Comparison of ENCODE assay signal across 22 cellular contexts in the genomic region with DNA sequence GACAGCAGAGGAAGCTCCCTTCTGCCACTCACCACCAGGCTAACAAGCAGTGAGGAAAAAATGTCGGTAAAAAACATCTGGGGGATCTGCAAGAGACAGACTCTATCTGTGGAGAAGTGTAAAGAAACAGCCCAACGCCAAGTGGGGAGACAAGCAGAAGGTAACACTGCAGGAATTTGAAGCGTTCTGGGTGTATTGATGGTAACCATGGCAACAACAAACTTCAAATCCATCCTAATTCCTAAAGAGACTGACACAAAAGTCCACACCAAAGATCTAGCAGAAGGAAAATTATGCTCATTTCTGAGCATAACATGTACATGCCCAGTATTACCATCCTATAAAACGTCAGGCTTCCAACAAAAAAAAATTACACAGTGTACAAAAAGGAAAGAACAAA.
DNase-seq lines count a peak whose midpoint lies in the region; ATAC-seq, FAIRE-seq and TF ChIP-seq lines count a peak whose summit lies in the region.
"Had no signal": no experiment of that assay in that cellular context is flagged by ENCODE, and none has a peak within 500 bp of the region (broad histone marks: within the 10 kb centered on the region; RNA-seq: fewer than 3 reads in every experiment).

No MANE protein-coding gene starts in this region.

- WGBS in K562 (ENCODE audit: insufficient coverage, low coverage, missing lambda C conversion rate): 0% methylated on average over 4 of the region's 4 CpGs
- WGBS in tibial nerve, 2 donors: 71 to 79% methylated on average over 4 of the region's 4 CpGs

- H3K36me3 ChIP-seq in GM23338 (ENCODE audit: insufficient read depth) (no peaks in the 10 kb centered on the region), K562 (ENCODE audit: control insufficient read depth, insufficient read depth, low read length) (no peaks in the 10 kb centered on the region), tibial nerve (no peaks in the 10 kb centered on the region)
- H3K36me3 ChIP-seq: BE2C; BLaER1 treated with 17β-estradiol and CSF1 and Interleukin-3, amounts not matched to agents 10 nM and 100 nM; HAP-1 had no signal

- no peaks in the 10 kb centered on the region for H3K79me2 ChIP-seq in GM23338 (replicated peaks; ENCODE audit: insufficient read depth)
- H3K79me2 ChIP-seq in K562 (ENCODE audit: control insufficient read depth, insufficient read depth, low read length): no peaks in the 10 kb centered on the region

- TF ChIP-seq EP300 in K562 (IDR thresholded peaks at IDR 0.05; ENCODE audit: low read length) (no peak), tibial nerve (IDR thresholded peaks at IDR 0.05) (no peak)

- no peaks in the 10 kb centered on the region for H3K9me1 ChIP-seq in K562 (ENCODE audit: control insufficient read depth, insufficient read depth, low read length)

- H3K4me3 Mint-ChIP-seq in GM23338: no peak overlapping the region
- H3K4me3 Mint-ChIP-seq: CD14-positive monocyte; CD4-positive, alpha-beta T cell; CD8-positive, alpha-beta memory T cell; HFFc6 had no signal

- no peak for TF ChIP-seq CTCF in GM23338 (conservative IDR thresholded peaks at IDR 0.05; ENCODE audit: low read depth in 2 of 2)
- no peak for TF ChIP-seq CTCF in K562 (IDR thresholded peaks at IDR 0.05 in 2 of 3, conservative IDR thresholded peaks at IDR 0.05 in 1 of 3; ENCODE audit: insufficient read depth in 2 of 3, low read depth in 1 of 3, low read length in 3 of 3)
- TF ChIP-seq CTCF in tibial nerve (IDR thresholded peaks at IDR 0.05): no peak

- H3K27ac ChIP-seq in GM23338 (ENCODE audit: low read depth): no peak overlapping the region
- H3K27ac ChIP-seq in K562 (ENCODE audit: extremely low read depth, low read depth, low read length): no peak overlapping the region
- no peak overlapping the region for H3K27ac ChIP-seq in tibial nerve
- H3K27ac ChIP-seq: A549; BLaER1 treated with 17β-estradiol and CSF1 and Interleukin-3, amounts not matched to agents 10 nM and 100 nM had no signal

- no peak for FAIRE-seq in K562 (lab: Jason Lieb, UNC)
- FAIRE-seq: A549, GM12892 had no signal

- no peaks in the 10 kb centered on the region for H3F3A ChIP-seq in GM23338 (replicated peaks; ENCODE audit: low read depth)

- POLR2A ChIA-PET in K562 (lab: Yijun Ruan, JAX): no interaction called here

- no TSS peak for BruUV-seq in K562 (replicated peaks; lab: Mats Ljungman, UMichigan)

- DNase-seq in GM23338 (ENCODE audit: low spot score) (peak; percentile 47), K562 (ENCODE audit: extremely low read depth in 1 of 4, low spot score in 3 of 4) (no peak), iPS-NIHi11 (ENCODE audit: low spot score) (peak; percentile 2), tibial nerve (ENCODE audit: low spot score in 2 of 2) (no peak), D341Med (ENCODE audit: low spot score) (no peak)
- DNase-seq: 8988T; ACHN; AML-193; BE2C; CD4-positive, alpha-beta T cell; CD8-positive, alpha-beta memory T cell; DMS53; DMS79 treated with DMSO at 0.1 percent for 48 hours; GF-D8; GOT3; HFFc6 had no signal

- H4K20me1 ChIP-seq in GM23338 (replicated peaks; ENCODE audit: insufficient read depth) (no peaks in the 10 kb centered on the region), K562 (replicated peaks; ENCODE audit: control insufficient read depth, insufficient read depth, low read length) (no peaks in the 10 kb centered on the region)
- H4K20me1 ChIP-seq: BLaER1 treated with 17β-estradiol and CSF1 and Interleukin-3, amounts not matched to agents 10 nM and 100 nM had no signal

- no peak overlapping the region for H3K4me3 ChIP-seq in GM23338
- H3K4me3 ChIP-seq in K562: no peak overlapping the region
- H3K4me3 ChIP-seq in tibial nerve: no peak overlapping the region
- H3K4me3 ChIP-seq: A549; BLaER1 treated with 17β-estradiol and CSF1 and Interleukin-3, amounts not matched to agents 10 nM and 100 nM; HAP-1 had no signal

- no peak overlapping the region for H3K9ac ChIP-seq in K562 (ENCODE audit: insufficient read depth in 1 of 2, low read depth in 2 of 2, low read length in 2 of 2)
- H3K9ac ChIP-seq: BLaER1 treated with 17β-estradiol and CSF1 and Interleukin-3, amounts not matched to agents 10 nM and 100 nM had no signal

- peaks cover 13% of the 10 kb centered on the region for H3K27me3 Mint-ChIP-seq in GM23338 (ENCODE audit: insufficient read depth, low read depth, poor library complexity)
- H3K27me3 Mint-ChIP-seq: CD4-positive, alpha-beta T cell; CD8-positive, alpha-beta memory T cell had no signal

- H3K4me1 ChIP-seq in GM23338 (ENCODE audit: insufficient read depth) (peaks cover 8% of the 10 kb centered on the region; the same call in 1 of the 2 replicates), K562 (replicated peaks in 1 of 2; ENCODE audit: control insufficient read depth in 2 of 2, insufficient read depth in 2 of 2, low read length in 2 of 2) (no peaks in the 10 kb centered on the region), tibial nerve (no peaks in the 10 kb centered on the region)
- H3K4me1 ChIP-seq: A549; BE2C; BLaER1 treated with 17β-estradiol and CSF1 and Interleukin-3, amounts not matched to agents 10 nM and 100 nM had no signal

- H3K9me2 ChIP-seq in GM23338 (ENCODE audit: insufficient read depth): no peaks in the 10 kb centered on the region

- TF ChIP-seq POLR2A in K562 (conservative IDR thresholded peaks at IDR 0.05): no peak
- no peak for TF ChIP-seq POLR2A in tibial nerve (IDR thresholded peaks at IDR 0.05)

- no peak for TF ChIP-seq RAD21 in K562 (CRISPR knock-in tag; conservative IDR thresholded peaks at IDR 0.05 in 1 of 2, IDR thresholded peaks at IDR 0.05 in 1 of 2)

- no peak overlapping the region for H3K4me2 ChIP-seq in GM23338
- no peak overlapping the region for H3K4me2 ChIP-seq in K562 (ENCODE audit: insufficient read depth, low read length)
- H3K4me2 ChIP-seq: A549; BLaER1 treated with 17β-estradiol and CSF1 and Interleukin-3, amounts not matched to agents 10 nM and 100 nM had no signal

- H3K9me3 Mint-ChIP-seq in GM23338: peaks cover 30% of the 10 kb centered on the region
- H3K9me3 Mint-ChIP-seq: CD4-positive, alpha-beta T cell had no signal

- H3K27me3 ChIP-seq in GM23338 (ENCODE audit: insufficient read depth): no peaks in the 10 kb centered on the region
- no peaks in the 10 kb centered on the region for H3K27me3 ChIP-seq in K562 (ENCODE audit: control insufficient read depth in 2 of 2, insufficient read depth in 2 of 2, low read length in 2 of 2)
- no peaks in the 10 kb centered on the region for H3K27me3 ChIP-seq in tibial nerve
- H3K27me3 ChIP-seq: BE2C; BLaER1 treated with 17β-estradiol and CSF1 and Interleukin-3, amounts not matched to agents 10 nM and 100 nM had no signal

- intact Hi-C loops in K562 (cut with micrococcal nuclease): no loop called here

- H3K27ac Mint-ChIP-seq in GM23338: no peak overlapping the region
- H3K27ac Mint-ChIP-seq: CD14-positive monocyte; CD4-positive, alpha-beta T cell; CD8-positive, alpha-beta memory T cell; HFFc6 had no signal

- H3K4me1 Mint-ChIP-seq in GM23338: peaks cover 9% of the 10 kb centered on the region
- H3K4me1 Mint-ChIP-seq: CD14-positive monocyte; CD8-positive, alpha-beta memory T cell had no signal

- H3K9me3 ChIP-seq in K562 (replicated peaks; ENCODE audit: control insufficient read depth, insufficient read depth, low read depth, low read length): no peaks in the 10 kb centered on the region
- H3K9me3 ChIP-seq in tibial nerve: no peaks in the 10 kb centered on the region
- H3K9me3 ChIP-seq: A549, BE2C, HAP-1 had no signal

- ATAC-seq in GM23338: no peak
- ATAC-seq in K562: no peak
- no peak for ATAC-seq in HG02938 (IDR thresholded peaks at IDR 0.05; ENCODE audit: unreplicated experiment)
- ATAC-seq: A549 had no signal

- H2AFZ ChIP-seq in GM23338: no peak overlapping the region
- H2AFZ ChIP-seq in K562 (ENCODE audit: low read depth, low read length): no peak overlapping the region

- CTCF ChIA-PET in K562 (lab: Yijun Ruan, JAX; ENCODE audit: low intra/inter-chr PET ratio): no interaction called here

- peaks cover 34% of the 10 kb centered on the region for H3K36me3 Mint-ChIP-seq in GM23338 (ENCODE audit: low read depth)
- H3K36me3 Mint-ChIP-seq: CD14-positive monocyte; CD8-positive, alpha-beta memory T cell had no signal

- in situ Hi-C loops in K562 (cut with MboI): no loop called here

TF ChIP-seq in GM23338, 12 proteins besides CTCF, POLR2A, EP300 and RAD21 (continues in another document):
- TF ChIP-seq ZNF114 (CRISPR knock-in tag; IDR thresholded peaks at IDR 0.05) (no peak), EZH2phosphoT487 (IDR thresholded peaks at IDR 0.05; ENCODE audit: unreplicated experiment) (no peak), CREB1 (CRISPR knock-in tag; IDR thresholded peaks at IDR 0.05; ENCODE audit: low read depth) (no peak)
- TF ChIP-seq, protein P1, sequence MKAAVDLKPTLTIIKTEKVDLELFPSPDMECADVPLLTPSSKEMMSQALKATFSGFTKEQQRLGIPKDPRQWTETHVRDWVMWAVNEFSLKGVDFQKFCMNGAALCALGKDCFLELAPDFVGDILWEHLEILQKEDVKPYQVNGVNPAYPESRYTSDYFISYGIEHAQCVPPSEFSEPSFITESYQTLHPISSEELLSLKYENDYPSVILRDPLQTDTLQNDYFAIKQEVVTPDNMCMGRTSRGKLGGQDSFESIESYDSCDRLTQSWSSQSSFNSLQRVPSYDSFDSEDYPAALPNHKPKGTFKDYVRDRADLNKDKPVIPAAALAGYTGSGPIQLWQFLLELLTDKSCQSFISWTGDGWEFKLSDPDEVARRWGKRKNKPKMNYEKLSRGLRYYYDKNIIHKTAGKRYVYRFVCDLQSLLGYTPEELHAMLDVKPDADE (IDR thresholded peaks at IDR 0.05): no peak

TF ChIP-seq in K562, 482 proteins besides CTCF, POLR2A, EP300 and RAD21:
- TF ChIP-seq RFX1 (IDR thresholded peaks at IDR 0.05) (peak; percentile 73), ZNF57 (CRISPR knock-in tag; IDR thresholded peaks at IDR 0.05) (no peak)

Comparison
In these comparisons a context has a peak if more than half of its experiments do, and no peak if none do; other contexts are left out.
1. DNase-seq: peak in GM23338 (single experiment) and iPS-NIHi11 (single experiment); none in K562 (0 of 4), tibial nerve (0 of 2) and D341Med (single experiment).